Comparison of ENCODE assay signal across 22 cellular contexts in genomic region chr7:7673240-7673550, GRCh38. TPM values are rescaled to one million over a fixed set of nuclear protein-coding genes. Genes with fewer than 3 reads are reported as not detected.
DNase-seq lines count a peak whose midpoint lies in the region; ATAC-seq and TF ChIP-seq lines count a peak whose summit lies in the region.
"Had no signal": no experiment of that assay in that cellular context is flagged by ENCODE, and none has a peak within 500 bp of the region (broad histone marks: within the 10 kb centered on the region; RNA-seq: fewer than 3 reads in every experiment).

No MANE protein-coding gene starts in this region.

- no peak overlapping the region for H2AFZ ChIP-seq in SU-DHL-6 (ENCODE audit: low read depth, low read length, severe bottlenecking)
- H2AFZ ChIP-seq: GM23338 had no signal

- no peak overlapping the region for H3K27ac ChIP-seq in CD8-positive, alpha-beta T cell (ENCODE audit: low read depth, low read length)
- H3K27ac ChIP-seq in SU-DHL-6 (ENCODE audit: low read depth, low read length): no peak overlapping the region
- H3K27ac ChIP-seq: A549, suprapubic skin had no signal

- H4K20me1 ChIP-seq in SU-DHL-6 (ENCODE audit: low read depth, low read length): no peaks in the 10 kb centered on the region

- H3K36me3 ChIP-seq in CD8-positive, alpha-beta T cell (ENCODE audit: insufficient read depth, low read length): no peaks in the 10 kb centered on the region
- H3K36me3 ChIP-seq in SU-DHL-6 (ENCODE audit: low read length): peaks cover 7% of the 10 kb centered on the region

- H3F3A ChIP-seq in SU-DHL-6 (ENCODE audit: insufficient read depth): peaks cover 9% of the 10 kb centered on the region; the same call in 1 of the 2 replicates

- CTCF ChIA-PET in CD8-positive, alpha-beta T cell (lab: Charles Lee): no interaction called here

- H3K36me3 Mint-ChIP-seq in activated CD4-positive, alpha-beta T cell treated with anti-CD3 and anti-CD28 coated beads, Interleukin-2, amount 10 ng/mL, durations not matched to agents 24 days and 14 days (ENCODE audit: low read depth): peaks cover 35% of the 10 kb centered on the region
- peaks cover 49% of the 10 kb centered on the region for H3K36me3 Mint-ChIP-seq in CD8-positive, alpha-beta T cell
- peaks cover 40% of the 10 kb centered on the region for H3K36me3 Mint-ChIP-seq in memory B cell

- H3K9me2 ChIP-seq in SU-DHL-6 (replicated peaks; ENCODE audit: insufficient read depth, low read length): no peaks in the 10 kb centered on the region

- H3K4me1 ChIP-seq in CD8-positive, alpha-beta T cell (ENCODE audit: insufficient read depth, low read length): no peaks in the 10 kb centered on the region
- H3K4me1 ChIP-seq: A549, suprapubic skin had no signal

- no peak overlapping the region for H3K9ac ChIP-seq in SU-DHL-6 (ENCODE audit: low read length)

- no peak for ATAC-seq in CD8-positive, alpha-beta T cell
- no peak for ATAC-seq in memory B cell (ENCODE audit: low read depth)
- ATAC-seq: A549, GM23338, left lobe of liver, sciatic nerve, SK-N-SH treated with all-trans-retinoic acid at 6 μM for 48 hours had no signal

- no peaks in the 10 kb centered on the region for H3K27me3 ChIP-seq in CD8-positive, alpha-beta T cell (ENCODE audit: insufficient read depth, low read length)
- no peaks in the 10 kb centered on the region for H3K27me3 ChIP-seq in SU-DHL-6 (ENCODE audit: low read length)
- H3K27me3 ChIP-seq: suprapubic skin had no signal

- no peak for TF ChIP-seq CTCF in CD8-positive, alpha-beta T cell (IDR thresholded peaks at IDR 0.05)
- TF ChIP-seq CTCF in SU-DHL-6 (IDR thresholded peaks at IDR 0.05; ENCODE audit: insufficient read depth, low read length, poor library complexity, severe bottlenecking): no peak

- H3K4me2 ChIP-seq in SU-DHL-6 (ENCODE audit: low read depth, low read length, poor library complexity, severe bottlenecking): peak overlapping the region; percentile 32
- H3K4me2 ChIP-seq: A549, GM23338 had no signal

- peaks cover 29% of the 10 kb centered on the region for H3K4me1 Mint-ChIP-seq in activated CD4-positive, alpha-beta T cell treated with anti-CD3 and anti-CD28 coated beads, Interleukin-2, amount 10 ng/mL, durations not matched to agents 24 days and 14 days
- H3K4me1 Mint-ChIP-seq in CD8-positive, alpha-beta T cell (ENCODE audit: low read depth): peaks cover 41% of the 10 kb centered on the region
- peaks cover 30% of the 10 kb centered on the region for H3K4me1 Mint-ChIP-seq in memory B cell

- no peaks in the 10 kb centered on the region for H3K27me3 Mint-ChIP-seq in activated CD4-positive, alpha-beta T cell treated with anti-CD3 and anti-CD28 coated beads, Interleukin-2, amount 10 ng/mL, durations not matched to agents 24 days and 14 days
- H3K27me3 Mint-ChIP-seq in CD8-positive, alpha-beta T cell (ENCODE audit: low read depth): no peaks in the 10 kb centered on the region
- H3K27me3 Mint-ChIP-seq in memory B cell: no peaks in the 10 kb centered on the region
- H3K27me3 Mint-ChIP-seq: activated naive CD8-positive, alpha-beta T cell treated with anti-CD3 and anti-CD28 coated beads, Interleukin-2, amount 10 ng/mL, durations not matched to agents 7 days and 5 days had no signal

- intact Hi-C loops in activated CD4-positive, alpha-beta T cell treated with anti-CD3 and anti-CD28 coated beads, Interleukin-2, amount 10 ng/mL, durations not matched to agents 24 days and 14 days (cut with micrococcal nuclease): loop anchor here (2.0 kb wide), 1 partner anchor 462 kb away; no protein-coding TSS in a partner anchor
- intact Hi-C loops in CD8-positive, alpha-beta T cell (cut with DNase I, micrococcal nuclease): no loop called here

- POLR2A ChIA-PET in CD8-positive, alpha-beta T cell (lab: Charles Lee): no interaction called here

- H3K9me3 Mint-ChIP-seq in activated CD4-positive, alpha-beta T cell treated with anti-CD3 and anti-CD28 coated beads, Interleukin-2, amount 10 ng/mL, durations not matched to agents 24 days and 14 days: peaks cover 18% of the 10 kb centered on the region
- peaks cover 14% of the 10 kb centered on the region for H3K9me3 Mint-ChIP-seq in CD8-positive, alpha-beta T cell
- H3K9me3 Mint-ChIP-seq in memory B cell: peaks cover 7% of the 10 kb centered on the region

- H3K9me3 ChIP-seq in CD8-positive, alpha-beta T cell (ENCODE audit: low read length): no peaks in the 10 kb centered on the region
- no peaks in the 10 kb centered on the region for H3K9me3 ChIP-seq in SU-DHL-6 (ENCODE audit: insufficient read depth, low read length)
- H3K9me3 ChIP-seq: A549, suprapubic skin had no signal

- peak; percentile 58 for DNase-seq in activated CD4-positive, alpha-beta T cell treated with anti-CD3 and anti-CD28 coated beads, Interleukin-2, amount 10 ng/mL, durations not matched to agents 24 days and 14 days
- no peak for DNase-seq in activated CD4-positive, alpha-beta T cell treated with anti-CD3 and anti-CD28 coated beads, Interleukin-2, amount 50 U/mL, for 48 hours
- DNase-seq in CD8-positive, alpha-beta T cell: no peak
- DNase-seq in memory B cell (ENCODE audit: low spot score in 2 of 2) (no peak), Ammon's horn (ENCODE audit: low spot score) (no peak), NCI-H1436 treated with DMSO at 0.1 percent for 48 hours (lab: John Stamatoyannopoulos, UW) (no peak), NCI-H748 treated with DMSO at 0.1 percent for 48 hours (lab: John Stamatoyannopoulos, UW) (no peak)
- DNase-seq: activated CD8-positive, alpha-beta memory T cell treated with anti-CD3 and anti-CD28 coated beads, Interleukin-2, amount 50 U/mL, for 4 hours; activated naive CD8-positive, alpha-beta T cell treated with anti-CD3 and anti-CD28 coated beads, Interleukin-2, amount 10 ng/mL, durations not matched to agents 7 days and 5 days; effector CD4-positive, alpha-beta T cell; foreskin melanocyte; midbrain; NCI-H2107; NCI-H510A; stimulated activated CD8-positive, alpha-beta memory T cell treated with anti-CD3 and anti-CD28 coated beads, Interleukin-4, amount 100 ng/mL, for 48 hours had no signal

- H3K4me3 ChIP-seq in CD8-positive, alpha-beta T cell (ENCODE audit: low read depth, low read length): no peak overlapping the region
- no peak overlapping the region for H3K4me3 ChIP-seq in SU-DHL-6 (ENCODE audit: insufficient read depth, low read length, poor library complexity, severe bottlenecking)
- H3K4me3 ChIP-seq: A549, GM23338, suprapubic skin had no signal

- peak overlapping the region; percentile 55 for H3K4me3 Mint-ChIP-seq in activated CD4-positive, alpha-beta T cell treated with anti-CD3 and anti-CD28 coated beads, Interleukin-2, amount 10 ng/mL, durations not matched to agents 24 days and 14 days
- H3K4me3 Mint-ChIP-seq in CD8-positive, alpha-beta T cell: no peak overlapping the region
- no peak overlapping the region for H3K4me3 Mint-ChIP-seq in memory B cell
- H3K4me3 Mint-ChIP-seq: activated naive CD8-positive, alpha-beta T cell treated with anti-CD3 and anti-CD28 coated beads, Interleukin-2, amount 10 ng/mL, durations not matched to agents 7 days and 5 days; GM23338 had no signal

- H3K79me2 ChIP-seq in SU-DHL-6 (ENCODE audit: insufficient read depth, low read length): no peaks in the 10 kb centered on the region

- H3K27ac Mint-ChIP-seq in activated CD4-positive, alpha-beta T cell treated with anti-CD3 and anti-CD28 coated beads, Interleukin-2, amount 10 ng/mL, durations not matched to agents 24 days and 14 days: peak overlapping the region; percentile 72
- H3K27ac Mint-ChIP-seq in CD8-positive, alpha-beta T cell: peak overlapping the region; percentile 77
- H3K27ac Mint-ChIP-seq in memory B cell: peak overlapping the region; percentile 49
- H3K27ac Mint-ChIP-seq: activated naive CD8-positive, alpha-beta T cell treated with anti-CD3 and anti-CD28 coated beads, Interleukin-2, amount 10 ng/mL, durations not matched to agents 7 days and 5 days; GM23338 had no signal

RNA-seq across cellular contexts. Expression of gene UMAD1, which starts 32.6 kb away (rescaled TPM):
- total RNA-seq in activated CD4-positive, alpha-beta T cell treated with anti-CD3 and anti-CD28 coated beads, Interleukin-2, amount 10 ng/mL, durations not matched to agents 24 days and 14 days: 11.8 and 12.4 TPM in 2 replicates
- 10 to 100 TPM; 11.1 to 11.2 TPM for total RNA-seq in CD8-positive, alpha-beta T cell

RNA-seq across cellular contexts. Expression of gene RPA3, which starts 45.2 kb away (rescaled TPM):
- 93.0 and 113 TPM in 2 replicates for total RNA-seq in activated CD4-positive, alpha-beta T cell treated with anti-CD3 and anti-CD28 coated beads, Interleukin-2, amount 10 ng/mL, durations not matched to agents 24 days and 14 days
- 10 to 100 TPM; 28.9 to 32.9 TPM for total RNA-seq in CD8-positive, alpha-beta T cell
